9 cellular contexts compared by ENCODE assay signal in genomic region chr7:74101061-74101681, GRCh38. TPM values are rescaled to one million over a fixed set of nuclear protein-coding genes. Genes with fewer than 3 reads are reported as not detected.
DNase-seq lines count a peak whose midpoint lies in the region; ATAC-seq and TF ChIP-seq lines count a peak whose summit lies in the region.
"Had no signal": no experiment of that assay in that cellular context is flagged by ENCODE, and none has a peak within 500 bp of the region (broad histone marks: within the 10 kb centered on the region; RNA-seq: fewer than 3 reads in every experiment).

No MANE protein-coding gene starts in this region.

- TF ChIP-seq EP300 in ovary (IDR thresholded peaks at IDR 0.05), result no peak

- CTCF ChIA-PET in activated CD4-positive, alpha-beta T cell treated with anti-CD3 and anti-CD28 coated beads for 36 hours (lab: Charles Lee), result no interaction called here

- no peaks in the 10 kb centered on the region for H3K27me3 Mint-ChIP-seq in nephron (ENCODE audit: low read depth)
- no peaks in the 10 kb centered on the region for H3K27me3 Mint-ChIP-seq in activated CD4-positive, alpha-beta T cell treated with anti-CD3 and anti-CD28 coated beads for 36 hours

- TF ChIP-seq POLR2A in ovary (IDR thresholded peaks at IDR 0.05), result no peak

- no peak overlapping the region for H3K4me3 Mint-ChIP-seq in nephron
- no peak overlapping the region for H3K4me3 Mint-ChIP-seq in activated CD4-positive, alpha-beta T cell treated with anti-CD3 and anti-CD28 coated beads for 36 hours

- peaks cover 40% of the 10 kb centered on the region for H3K36me3 Mint-ChIP-seq in nephron (ENCODE audit: low read depth)
- H3K36me3 Mint-ChIP-seq in activated CD4-positive, alpha-beta T cell treated with anti-CD3 and anti-CD28 coated beads for 36 hours (ENCODE audit: low read depth), result peaks cover 18% of the 10 kb centered on the region

- WGBS in ovary, 3 donors, result 30 to 38% (median 32%) methylated on average over 8 of the region's 8 CpGs

- intact Hi-C loops in activated CD4-positive, alpha-beta T cell treated with anti-CD3 and anti-CD28 coated beads for 36 hours (cut with DNase I, micrococcal nuclease), result no loop called here
- intact Hi-C loops in ovary (cut with DNase I), result no loop called here

- TF ChIP-seq CTCF in nephron (IDR thresholded peaks at IDR 0.05; ENCODE audit: unreplicated experiment in 3 of 3) (no peak), ovary (IDR thresholded peaks at IDR 0.05) (no peak)

- no peaks in the 10 kb centered on the region for H3K4me1 ChIP-seq in ovary (ENCODE audit: insufficient read depth)

- no peaks in the 10 kb centered on the region for H3K27me3 ChIP-seq in ovary

- DNase-seq in NCI-H526 treated with DMSO at 0.1 percent for 48 hours (lab: John Stamatoyannopoulos, UW) (peak; percentile 86), AML-193 (lab: John Stamatoyannopoulos, UW) (no peak), ovary (no peak)
- DNase-seq in activated CD4-positive, alpha-beta T cell treated with anti-CD3 and anti-CD28 coated beads for 36 hours, result no peak
- no peak for DNase-seq in activated CD8-positive, alpha-beta memory T cell treated with anti-CD3 and anti-CD28 coated beads, Interleukin-2, amount 50 U/mL, for 48 hours

- no peaks in the 10 kb centered on the region for H3K9me3 Mint-ChIP-seq in nephron
- no peaks in the 10 kb centered on the region for H3K9me3 Mint-ChIP-seq in activated CD4-positive, alpha-beta T cell treated with anti-CD3 and anti-CD28 coated beads for 36 hours (ENCODE audit: low read depth)

- H3K27ac Mint-ChIP-seq in nephron, result peak overlapping the region; percentile 26 to 86 (median 69)
- H3K27ac Mint-ChIP-seq in activated CD4-positive, alpha-beta T cell treated with anti-CD3 and anti-CD28 coated beads for 36 hours, result no peak overlapping the region

- H3K9me3 ChIP-seq in ovary, result no peaks in the 10 kb centered on the region

- ATAC-seq in GM18858 (IDR thresholded peaks at IDR 0.05; ENCODE audit: unreplicated experiment) (peak; percentile 89), HG02623 (IDR thresholded peaks at IDR 0.05; ENCODE audit: unreplicated experiment) (peak; percentile 82)
- ATAC-seq in activated CD4-positive, alpha-beta T cell treated with anti-CD3 and anti-CD28 coated beads for 36 hours, result no peak

- no peaks in the 10 kb centered on the region for H3K36me3 ChIP-seq in ovary

- H3K27ac ChIP-seq in ovary, result no peak overlapping the region
- H3K27ac ChIP-seq: HL-60 had no signal

- POLR2A ChIA-PET in activated CD4-positive, alpha-beta T cell treated with anti-CD3 and anti-CD28 coated beads for 36 hours (lab: Charles Lee), result no interaction called here

- H3K4me3 ChIP-seq in ovary, result no peak overlapping the region

- peaks cover 16% of the 10 kb centered on the region for H3K4me1 Mint-ChIP-seq in nephron
- no peaks in the 10 kb centered on the region for H3K4me1 Mint-ChIP-seq in activated CD4-positive, alpha-beta T cell treated with anti-CD3 and anti-CD28 coated beads for 36 hours

RNA-seq across cellular contexts. Expression of gene LIMK1, which starts 17.6 kb away (rescaled TPM):
- total RNA-seq in activated CD4-positive, alpha-beta T cell treated with anti-CD3 and anti-CD28 coated beads for 36 hours, result 10 to 100 TPM; 12.5 to 14.8 TPM
- total RNA-seq in ovary, result 10 to 100 TPM in 6 of 7 donors, 1 to 10 TPM in 1; 8.2 to 38.7 (median 29.1) TPM
- 10 to 100 TPM in 1 of 2 donors, 1 to 10 TPM in 1; 7.6 to 16.5 TPM for polyA plus RNA-seq in ovary
